ENCODE assay signal across 8 cellular contexts in genomic region chr1:181090653-181091126, GRCh38. TPM values are rescaled to one million over a fixed set of nuclear protein-coding genes. Genes with fewer than 3 reads are reported as not detected.
DNase-seq lines count a peak whose midpoint lies in the region; ATAC-seq and TF ChIP-seq lines count a peak whose summit lies in the region.

No MANE protein-coding gene starts in this region.

- no peak for ATAC-seq in body of pancreas
- ATAC-seq in upper lobe of right lung = no peak

- H3K4me3 ChIP-seq in GM06990 (replicated peaks; ENCODE audit: low read depth, low read length) (peak overlapping the region; percentile 95), NT2/D1 (ENCODE audit: insufficient read length, low read depth) (peak overlapping the region; percentile 96), body of pancreas (peak overlapping the region in 1 of 2 donors; percentile 65), mesendoderm (ENCODE audit: low read length) (peak overlapping the region; percentile 84), upper lobe of right lung (peak overlapping the region; percentile 88)

- H3K79me2 ChIP-seq in mesendoderm (ENCODE audit: control insufficient read depth, insufficient read depth, low read length) = peaks cover 34% of the 10 kb centered on the region

- H4K8ac ChIP-seq in mesendoderm (ENCODE audit: low read depth, low read length) = no peak overlapping the region

- no peak overlapping the region for H2BK15ac ChIP-seq in mesendoderm (replicated peaks; ENCODE audit: low read depth)

- H3K9ac ChIP-seq in NT2/D1 (ENCODE audit: insufficient read length, low read depth) (peak overlapping the region; percentile 22), mesendoderm (ENCODE audit: low read length) (peak overlapping the region; percentile 89)

- no peak for TF ChIP-seq CTCF in GM06990 (IDR thresholded peaks at IDR 0.05; ENCODE audit: insufficient read depth, low read length, poor library complexity, severe bottlenecking)
- TF ChIP-seq CTCF in body of pancreas (IDR thresholded peaks at IDR 0.05) = no peak
- no peak for TF ChIP-seq CTCF in upper lobe of right lung (IDR thresholded peaks at IDR 0.05)

- H2BK5ac ChIP-seq in mesendoderm (ENCODE audit: low read length) = no peak overlapping the region

- H3K9me3 ChIP-seq in NT2/D1 (ENCODE audit: insufficient read depth, low read length) (no peaks in the 10 kb centered on the region), body of pancreas (no peaks in the 10 kb centered on the region), upper lobe of right lung (no peaks in the 10 kb centered on the region)

- no peak overlapping the region for H3K4ac ChIP-seq in mesendoderm (ENCODE audit: low read depth, low read length)

- no peak overlapping the region for H2AK5ac ChIP-seq in mesendoderm (ENCODE audit: low read length)

- DNase-seq in GM06990 (ENCODE audit: extremely low read depth, insufficient read length) (no peak), NT2/D1 (ENCODE audit: low read depth, low spot score) (no peak), body of pancreas (no peak), mesendoderm (no peak), upper lobe of right lung (no peak), NCI-H82 (lab: John Stamatoyannopoulos, UW) (no peak), NCI-H2081 treated with DMSO at 0.1 percent for 48 hours (lab: John Stamatoyannopoulos, UW) (no peak), NCI-H345 (lab: John Stamatoyannopoulos, UW) (no peak)

- peak overlapping the region; percentile 29 for H3K56ac ChIP-seq in mesendoderm (ENCODE audit: low read length)

- no peak for TF ChIP-seq POLR2A in body of pancreas (IDR thresholded peaks at IDR 0.05)

- H3K27me3 ChIP-seq in GM06990 (replicated peaks; ENCODE audit: control insufficient read depth, insufficient read depth, low read length) (no peaks in the 10 kb centered on the region), NT2/D1 (ENCODE audit: insufficient read depth, insufficient read length) (peaks cover 20% of the 10 kb centered on the region), body of pancreas (no peaks in the 10 kb centered on the region), mesendoderm (ENCODE audit: insufficient read depth, low read length, poor library complexity) (no peaks in the 10 kb centered on the region), upper lobe of right lung (no peaks in the 10 kb centered on the region)

- H3K4me1 ChIP-seq in NT2/D1 (ENCODE audit: insufficient read depth, insufficient read length) = peaks cover 3% of the 10 kb centered on the region
- peaks cover 37% of the 10 kb centered on the region for H3K4me1 ChIP-seq in body of pancreas
- peaks cover 5% of the 10 kb centered on the region for H3K4me1 ChIP-seq in mesendoderm (ENCODE audit: control insufficient read depth, low read depth, low read length)
- peaks cover 27% of the 10 kb centered on the region for H3K4me1 ChIP-seq in upper lobe of right lung

- no peak overlapping the region for H4K5ac ChIP-seq in mesendoderm (ENCODE audit: low read length)

- no peak overlapping the region for H3K18ac ChIP-seq in mesendoderm (ENCODE audit: low read length)

- peaks cover 7% of the 10 kb centered on the region for H3K79me1 ChIP-seq in mesendoderm (ENCODE audit: low read length)

- H3K36me3 ChIP-seq in GM06990 (ENCODE audit: control insufficient read depth, insufficient read depth, low read length) (peaks cover 15% of the 10 kb centered on the region), NT2/D1 (ENCODE audit: insufficient read depth, insufficient read length, low read length) (peaks cover 45% of the 10 kb centered on the region), body of pancreas (replicated peaks in 1 of 2; ENCODE audit: insufficient read depth in 1 of 2, low read depth in 2 of 2) (no peaks in the 10 kb centered on the region), mesendoderm (ENCODE audit: control insufficient read depth, insufficient read depth, low read length) (no peaks in the 10 kb centered on the region), upper lobe of right lung (peaks cover 11% of the 10 kb centered on the region)

- WGBS in body of pancreas, 2 donors = 34 to 42% methylated on average over 9 of the region's 9 CpGs
- WGBS in mesendoderm (ENCODE audit: extremely low coverage, insufficient coverage, low lambda C conversion rate) = no CpG with 5 or more reads among the region's 9 CpGs

- H3K27ac ChIP-seq in body of pancreas = peak overlapping the region in 3 of 4 donors; percentile 67 to 81 (median 80)
- H3K27ac ChIP-seq in mesendoderm (ENCODE audit: low read depth, low read length) = no peak overlapping the region
- H3K27ac ChIP-seq in upper lobe of right lung = peak overlapping the region; percentile 90

- no peak overlapping the region for H2BK120ac ChIP-seq in mesendoderm (ENCODE audit: low read depth, low read length)

- H3K4me2 ChIP-seq in mesendoderm (ENCODE audit: low read length) = peak overlapping the region; percentile 61

- intact Hi-C loops in body of pancreas (cut with DNase I) (no loop called here), upper lobe of right lung (cut with DNase I) (loop anchor here (5.0 kb wide), 1 partner anchor 52 kb away; no protein-coding TSS in a partner anchor)

- H3K23ac ChIP-seq in mesendoderm (ENCODE audit: low read length) = no peak overlapping the region

RNA-seq across cellular contexts. Expression of gene IER5, which starts 2.2 kb away (rescaled TPM):
- total RNA-seq in body of pancreas (1 to 10 TPM; 6.6 to 6.7 TPM), upper lobe of right lung (32.0 TPM)
- polyA plus RNA-seq in mesendoderm (2013, experiment 1 of 2) = 3.5 TPM
- 3.2 TPM for polyA plus RNA-seq in mesendoderm (2013, experiment 2 of 2)

RNA-seq across cellular contexts. Expression of gene MR1, which starts 56.9 kb away (rescaled TPM):
- total RNA-seq in body of pancreas = 1 to 10 TPM; 2.3 to 4.9 TPM
- 0.06 TPM for polyA plus RNA-seq in mesendoderm (2013, experiment 1 of 2)
- polyA plus RNA-seq in mesendoderm (2013, experiment 2 of 2) = 0.07 TPM
- 45.0 TPM for total RNA-seq in upper lobe of right lung
